In genomic region chr7:152351168-152351567, GRCh38 we compare ENCODE assay signal across 20 cellular contexts.
"Had no signal": no experiment of that assay in that cellular context is flagged by ENCODE, and none has a peak within 500 bp of the region (broad histone marks: within the 10 kb centered on the region; RNA-seq: fewer than 3 reads in every experiment).

No MANE protein-coding gene starts in this region.

- H3K27me3 Mint-ChIP-seq: activated naive CD8-positive, alpha-beta T cell; natural killer cell treated with Interleukin-12 subunit alpha and Interleukin-12 subunit beta and Interleukin-15 and Interleukin-18, amount 100 ng/mL, for 72 hours had no signal

- H3K9me3 ChIP-seq: body of pancreas, transverse colon had no signal

- H3K27ac ChIP-seq: body of pancreas, esophagus muscularis mucosa, skin epidermis, transverse colon, WERI-Rb-1 had no signal

- DNase-seq: activated CD8-positive, alpha-beta memory T cell treated with anti-CD3 and anti-CD28 coated beads, Interleukin-2, amount 50 U/mL, for 48 hours; activated gamma-delta T cell treated with Interleukin-2 at 50 U/mL for 16 hours; amygdala; body of pancreas; caudate nucleus; foreskin melanocyte; immature natural killer cell; mesendoderm; occipital lobe; stimulated activated CD4-positive, alpha-beta T cell treated with anti-CD3 and anti-CD28 coated beads, Interleukin-4, amount 100 ng/mL, for 24 hours; stimulated activated naive CD4-positive, alpha-beta T cell; substantia nigra; transverse colon; WERI-Rb-1 had no signal

- H3K27ac Mint-ChIP-seq: activated naive CD8-positive, alpha-beta T cell; natural killer cell treated with Interleukin-12 subunit alpha and Interleukin-12 subunit beta and Interleukin-15 and Interleukin-18, amount 100 ng/mL, for 72 hours had no signal

- H3K4me3 Mint-ChIP-seq: activated naive CD8-positive, alpha-beta T cell; immature natural killer cell; natural killer cell treated with Interleukin-12 subunit alpha and Interleukin-12 subunit beta and Interleukin-15 and Interleukin-18, amount 100 ng/mL, for 72 hours had no signal

- H3K36me3 ChIP-seq: transverse colon had no signal

- ATAC-seq: body of pancreas; natural killer cell treated with Interleukin-12 subunit alpha and Interleukin-12 subunit beta and Interleukin-15 and Interleukin-18, amount 100 ng/mL, for 72 hours had no signal

- FAIRE-seq: colon, endometrium had no signal

- H3K4me3 ChIP-seq: body of pancreas, esophagus muscularis mucosa, skin epidermis, transverse colon had no signal

- H3K9me3 Mint-ChIP-seq: immature natural killer cell; natural killer cell treated with Interleukin-12 subunit alpha and Interleukin-12 subunit beta and Interleukin-15 and Interleukin-18, amount 100 ng/mL, for 72 hours had no signal

- H3K27me3 ChIP-seq: body of pancreas, esophagus muscularis mucosa, transverse colon had no signal

- H3K4me1 ChIP-seq: body of pancreas, transverse colon had no signal
